10 cellular contexts compared by ENCODE assay signal in the genomic region with DNA sequence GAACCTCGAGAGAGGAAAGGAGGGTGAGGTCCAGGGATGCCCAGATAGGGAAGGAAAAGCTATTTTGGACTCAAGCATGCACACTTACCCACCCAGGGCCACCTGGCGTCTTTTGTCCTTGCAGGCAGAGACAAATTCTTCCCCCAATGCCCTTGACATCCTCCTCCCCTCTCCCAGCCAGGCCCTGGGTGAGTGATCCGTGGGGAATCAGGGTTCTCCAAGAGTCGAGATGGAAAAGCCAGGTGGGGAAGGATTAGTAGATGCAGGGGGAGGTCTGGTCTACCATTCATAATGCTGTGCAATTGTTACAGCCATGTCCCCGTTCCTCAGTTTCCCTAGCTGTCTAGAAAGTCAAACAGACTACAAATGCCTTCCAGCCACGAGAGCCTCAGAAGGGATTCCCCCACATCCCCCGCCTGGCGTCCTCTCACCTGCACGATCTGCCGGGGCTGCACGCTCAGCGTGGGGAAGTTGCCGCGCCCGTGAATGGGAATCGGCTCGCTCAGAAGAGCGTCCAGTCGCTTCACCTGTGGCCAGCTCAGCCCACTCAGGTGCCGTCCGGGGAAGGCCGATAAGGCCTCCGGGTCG. TPM values are rescaled to one million over a fixed set of nuclear protein-coding genes. Genes with fewer than 3 reads are reported as not detected.
DNase-seq lines count a peak whose midpoint lies in the region; ATAC-seq and TF ChIP-seq lines count a peak whose summit lies in the region.
"Had no signal": no experiment of that assay in that cellular context is flagged by ENCODE, and none has a peak within 500 bp of the region (broad histone marks: within the 10 kb centered on the region; RNA-seq: fewer than 3 reads in every experiment).

No MANE protein-coding gene starts in this region.

- peak overlapping the region; percentile 56 for H3K9ac ChIP-seq in mammary epithelial cell (ENCODE audit: insufficient read depth, low read length)

- H3K79me2 ChIP-seq in mammary epithelial cell (ENCODE audit: insufficient read depth, low read length) = peaks cover 39% of the 10 kb centered on the region

- H3K27me3 ChIP-seq in mammary epithelial cell (ENCODE audit: insufficient read depth, low read length) = no peaks in the 10 kb centered on the region
- no peaks in the 10 kb centered on the region for H3K27me3 ChIP-seq in lower lobe of right lung (ENCODE audit: low read depth)
- H3K27me3 ChIP-seq in thyroid gland = no peaks in the 10 kb centered on the region

- dilution Hi-C loops in mammary epithelial cell (cut with HindIII; ENCODE audit: low sequenced_read_pairs) = no loop called here

- H3K36me3 Mint-ChIP-seq in activated T-cell treated with anti-CD3 and anti-CD28 coated beads, Interleukin-2, amount 50 U/mL, for 4 hours (ENCODE audit: insufficient read depth) = no peaks in the 10 kb centered on the region

- no peaks in the 10 kb centered on the region for H4K20me1 ChIP-seq in mammary epithelial cell (ENCODE audit: insufficient read depth, low read length)

- peak overlapping the region; percentile 33 for H2AFZ ChIP-seq in mammary epithelial cell (ENCODE audit: low read depth, low read length)

- H3K9me3 ChIP-seq in mammary epithelial cell (replicated peaks; ENCODE audit: insufficient read depth, low read length) (no peaks in the 10 kb centered on the region), lower lobe of right lung (no peaks in the 10 kb centered on the region), thyroid gland (no peaks in the 10 kb centered on the region)

- H3K27me3 Mint-ChIP-seq in activated T-cell treated with anti-CD3 and anti-CD28 coated beads, Interleukin-2, amount 50 U/mL, for 4 hours (ENCODE audit: low read depth) = peaks cover 41% of the 10 kb centered on the region

- peak overlapping the region; percentile 65 for H3K4me2 ChIP-seq in mammary epithelial cell (ENCODE audit: insufficient read depth, low read depth, low read length)

- DNase-seq in activated T-cell treated with anti-CD3 and anti-CD28 coated beads, Interleukin-2, amount 50 U/mL, for 4 hours = no peak
- DNase-seq in activated T-cell treated with anti-CD3 and anti-CD28 coated beads, Interleukin-2, amount 50 U/mL, for 48 hours = no peak
- DNase-seq in mammary epithelial cell (no peak), lower lobe of right lung (no peak), thyroid gland (peak; percentile 16 to 27), UCSD-AML1 (lab: John Stamatoyannopoulos, UW; ENCODE audit: unreplicated experiment) (no peak)
- no peak for DNase-seq in activated CD4-positive, alpha-beta T cell treated with anti-CD3 and anti-CD28 coated beads for 48 hours

- no peak overlapping the region for H3K4me3 Mint-ChIP-seq in activated T-cell treated with anti-CD3 and anti-CD28 coated beads, Interleukin-2, amount 50 U/mL, for 4 hours

- CTCF ChIA-PET in mammary epithelial cell (lab: Charles Lee; ENCODE audit: low non-redundant PET) = interaction anchor here (0.5 kb wide), 1 partner anchor 372 kb away, joined by 6 read pairs; no protein-coding TSS in a partner anchor

- ATAC-seq in activated T-cell treated with anti-CD3 and anti-CD28 coated beads, Interleukin-2, amount 50 U/mL, for 4 hours = peak; percentile 5 to 13
- peak in 1 of 2 donors; percentile 7 for ATAC-seq in lower lobe of right lung
- ATAC-seq in GM18517 (IDR thresholded peaks at IDR 0.05; ENCODE audit: unreplicated experiment) = no peak

- TF ChIP-seq POLR2A in thyroid gland (IDR thresholded peaks at IDR 0.05) = no peak

- peaks cover 5% of the 10 kb centered on the region for H3K4me1 Mint-ChIP-seq in activated T-cell treated with anti-CD3 and anti-CD28 coated beads, Interleukin-2, amount 50 U/mL, for 4 hours (ENCODE audit: low read depth)

- BruUV-seq in mammary epithelial cell (replicated peaks; lab: Mats Ljungman, UMichigan) = TSS peak; percentile 66

- H3K4me1 ChIP-seq in mammary epithelial cell (ENCODE audit: insufficient read depth, low read length) (peaks cover 52% of the 10 kb centered on the region), lower lobe of right lung (peaks cover 35% of the 10 kb centered on the region), thyroid gland (peaks cover 49 to 54% of the 10 kb centered on the region in 2 donors)

- intact Hi-C loops in mammary epithelial cell (cut with micrococcal nuclease) = loop anchor here (1.0 kb wide), 2 partner anchors 19 to 32 kb away; no protein-coding TSS in a partner anchor
- intact Hi-C loops in lower lobe of right lung (cut with DNase I) = no loop called here
- intact Hi-C loops in thyroid gland (cut with DNase I) = no loop called here

- TF ChIP-seq CTCF in mammary epithelial cell (conservative IDR thresholded peaks at IDR 0.05 in 1 of 2, IDR thresholded peaks at IDR 0.05 in 1 of 2; ENCODE audit: extremely low read depth in 1 of 2, insufficient read depth in 1 of 2, low read depth in 1 of 2, low read length in 2 of 2) = no peak
- no peak for TF ChIP-seq CTCF in lower lobe of right lung (IDR thresholded peaks at IDR 0.05)
- no peak for TF ChIP-seq CTCF in thyroid gland (IDR thresholded peaks at IDR 0.05)

- H3K36me3 ChIP-seq in mammary epithelial cell (ENCODE audit: insufficient read depth, low read length) = no peaks in the 10 kb centered on the region
- H3K36me3 ChIP-seq in lower lobe of right lung = no peaks in the 10 kb centered on the region
- H3K36me3 ChIP-seq in thyroid gland = no peaks in the 10 kb centered on the region

- H3K27ac ChIP-seq in mammary epithelial cell (ENCODE audit: insufficient read depth, low read depth, low read length) = peak overlapping the region; percentile 88
- peak overlapping the region; percentile 84 for H3K27ac ChIP-seq in lower lobe of right lung
- peak overlapping the region; percentile 86 to 98 (median 94) for H3K27ac ChIP-seq in thyroid gland
- H3K27ac ChIP-seq: C4-2B had no signal

- no peaks in the 10 kb centered on the region for H3K9me3 Mint-ChIP-seq in activated T-cell treated with anti-CD3 and anti-CD28 coated beads, Interleukin-2, amount 50 U/mL, for 4 hours

- H3K4me3 ChIP-seq in mammary epithelial cell (replicated peaks in 1 of 3; ENCODE audit: insufficient read depth in 1 of 3, low read depth in 2 of 3, low read length in 3 of 3) = peak overlapping the region; percentile 40 to 82 (median 61)
- H3K4me3 ChIP-seq in lower lobe of right lung = peak overlapping the region; percentile 56
- H3K4me3 ChIP-seq in thyroid gland (replicated peaks in 1 of 3) = peak overlapping the region in 2 of 3 donors; percentile 14 to 31

- in situ Hi-C loops in mammary epithelial cell (cut with MboI; ENCODE audit: low sequenced_read_pairs in 2 of 2) = no loop called here

- WGBS in mammary epithelial cell (ENCODE audit: low coverage, missing lambda C conversion rate) = 0% methylated on average over 4 of the region's 24 CpGs
- WGBS in thyroid gland, 2 donors = 37 to 49% methylated on average over 6 to 17 of the region's 24 CpGs

RNA-seq across cellular contexts. Expression of gene TENT5B, which starts 0.6 kb away (rescaled TPM):
- under 1 TPM in 2 of 3 donors, not detected in 1; 0.14 to 0.15 TPM for total RNA-seq in activated T-cell treated with anti-CD3 and anti-CD28 coated beads, Interleukin-2, amount 50 U/mL, for 4 hours
- total RNA-seq in mammary epithelial cell = 10 to 100 TPM; 23.4 to 50.7 TPM
- 21.8 TPM for polyA plus RNA-seq in mammary epithelial cell
- 24.1 TPM for polyA minus RNA-seq in mammary epithelial cell
- total RNA-seq in lower lobe of right lung = 21.1 TPM
- total RNA-seq in thyroid gland = 10 to 100 TPM in 3 of 4 donors, 1 to 10 TPM in 1; 4.7 to 21.0 (median 11.8) TPM

RNA-seq across cellular contexts. Expression of gene TRNP1, which starts 18.6 kb away (rescaled TPM):
- 1 to 10 TPM in 1 of 3 donors, under 1 TPM in 2; 0.61 to 1.5 (median 0.76) TPM for total RNA-seq in activated T-cell treated with anti-CD3 and anti-CD28 coated beads, Interleukin-2, amount 50 U/mL, for 4 hours
- total RNA-seq in mammary epithelial cell = 100 to 1,000 TPM in 1 of 2 donors, 10 to 100 TPM in 1; 99.0 to 142 TPM
- polyA plus RNA-seq in mammary epithelial cell = 196 TPM
- polyA minus RNA-seq in mammary epithelial cell = 75.9 TPM
- total RNA-seq in lower lobe of right lung = 15.3 TPM
- total RNA-seq in thyroid gland = 1 to 10 TPM; 2.9 to 8.5 (median 6.5) TPM

RNA-seq across cellular contexts. Expression of gene KDF1, which starts 51.8 kb away (rescaled TPM):
- not detected for total RNA-seq in activated T-cell treated with anti-CD3 and anti-CD28 coated beads, Interleukin-2, amount 50 U/mL, for 4 hours
- total RNA-seq in mammary epithelial cell (10 to 100 TPM; 15.2 to 24.7 TPM), lower lobe of right lung (8.1 TPM), thyroid gland (10 to 100 TPM; 13.2 to 30.3 (median 22.6) TPM)
- 26.4 TPM for polyA plus RNA-seq in mammary epithelial cell
- 25.0 TPM for polyA minus RNA-seq in mammary epithelial cell
- total RNA-seq: RPMI7951 had no signal

Comparison
In these comparisons a context has a peak if more than half of its experiments do, and no peak if none do; other contexts are left out.
1. DNase-seq: peak in thyroid gland (2 of 2); none in activated T-cell treated with anti-CD3 and anti-CD28 coated beads, Interleukin-2, amount 50 U/mL, for 4 hours (single experiment), activated T-cell treated with anti-CD3 and anti-CD28 coated beads, Interleukin-2, amount 50 U/mL, for 48 hours (0 of 2), mammary epithelial cell (single experiment), lower lobe of right lung (single experiment), UCSD-AML1 (single experiment) and activated CD4-positive, alpha-beta T cell treated with anti-CD3 and anti-CD28 coated beads for 48 hours (single experiment).
2. RNA of gene TENT5B, which starts 0.6 kb away (total RNA-seq): 23.4 to 50.7 TPM in mammary epithelial cell, 21.1 TPM in lower lobe of right lung (single experiment) and 4.7 to 21.0 TPM in thyroid gland; 0.14 to 0.15 TPM in activated T-cell treated with anti-CD3 and anti-CD28 coated beads, Interleukin-2, amount 50 U/mL, for 4 hours; every median in the first group is over 4 times any median in the second.
3. Peak in every context shown above with its lines, with median percentiles within 50 percentile points of each other: H3K27ac ChIP-seq and H3K4me3 ChIP-seq.